ENCODE assay signal across 8 cellular contexts in genomic region chr15:90869601-90870353, GRCh38. TPM values are rescaled to one million over a fixed set of nuclear protein-coding genes. Genes with fewer than 3 reads are reported as not detected.
A peak's percentile ranks its signal among the peaks of the same experiment; 100 is the strongest.
DNase-seq lines count a peak whose midpoint lies in the region; ATAC-seq and TF ChIP-seq lines count a peak whose summit lies in the region.

No MANE protein-coding gene starts in this region.

- no peaks in the 10 kb centered on the region for H3K9me3 Mint-ChIP-seq in CD4-positive, alpha-beta T cell
- no peaks in the 10 kb centered on the region for H3K9me3 Mint-ChIP-seq in memory B cell
- no peaks in the 10 kb centered on the region for H3K9me3 Mint-ChIP-seq in stimulated activated naive CD8-positive, alpha-beta T cell treated with anti-CD3 and anti-CD28 coated beads, Interleukin-15, Interleukin-2, amounts not matched to agents 100 ng/mL and 50 ng/mL, for 24 hours

- CTCF ChIA-PET in CD4-positive, alpha-beta T cell (lab: Charles Lee), result interaction anchor here (0.9 kb wide), 2 partner anchors 16 to 152 kb away, joined by 3 read pairs; no protein-coding TSS in a partner anchor

- peaks cover 17% of the 10 kb centered on the region for H3K36me3 Mint-ChIP-seq in CD4-positive, alpha-beta T cell (ENCODE audit: low read depth)
- H3K36me3 Mint-ChIP-seq in memory B cell, result no peaks in the 10 kb centered on the region
- H3K36me3 Mint-ChIP-seq in stimulated activated naive CD8-positive, alpha-beta T cell treated with anti-CD3 and anti-CD28 coated beads, Interleukin-15, Interleukin-2, amounts not matched to agents 100 ng/mL and 50 ng/mL, for 24 hours (ENCODE audit: low read depth), result peaks cover 19% of the 10 kb centered on the region

- H3K27me3 Mint-ChIP-seq in CD4-positive, alpha-beta T cell, result no peaks in the 10 kb centered on the region
- H3K27me3 Mint-ChIP-seq in memory B cell, result no peaks in the 10 kb centered on the region
- H3K27me3 Mint-ChIP-seq in stimulated activated naive CD8-positive, alpha-beta T cell treated with anti-CD3 and anti-CD28 coated beads, Interleukin-15, Interleukin-2, amounts not matched to agents 100 ng/mL and 50 ng/mL, for 24 hours, result no peaks in the 10 kb centered on the region

- DNase-seq in CD4-positive, alpha-beta T cell, result peak in 3 of 10 experiments; percentile 17 to 38 (median 24)
- DNase-seq in T-helper 22 cell (ENCODE audit: low read depth), result peak; percentile 45
- peak; percentile 41 for DNase-seq in effector CD4-positive, alpha-beta T cell
- DNase-seq in memory B cell (ENCODE audit: low spot score in 2 of 2), result no peak
- DNase-seq in NCI-H128 (lab: John Stamatoyannopoulos, UW; ENCODE audit: unreplicated experiment), result no peak

- TF ChIP-seq CTCF in CD4-positive, alpha-beta T cell (IDR thresholded peaks at IDR 0.05), result no peak

- no peaks in the 10 kb centered on the region for H3K9me3 ChIP-seq in CD4-positive, alpha-beta T cell (ENCODE audit: control insufficient read depth, low read length)

- intact Hi-C loops in CD4-positive, alpha-beta T cell (cut with DNase I, micrococcal nuclease), result loop anchor here (2.0 to 10.0 kb wide), 7 partner anchors 13 to 155 kb away; partner anchors contain the start of genes BLM (in 2 of the 2) and HDDC3 (in 1 of the 2)

- H3K4me3 Mint-ChIP-seq in CD4-positive, alpha-beta T cell, result peak overlapping the region; percentile 98
- peak overlapping the region; percentile 88 for H3K4me3 Mint-ChIP-seq in memory B cell
- H3K4me3 Mint-ChIP-seq in stimulated activated naive CD8-positive, alpha-beta T cell treated with anti-CD3 and anti-CD28 coated beads, Interleukin-15, Interleukin-2, amounts not matched to agents 100 ng/mL and 50 ng/mL, for 24 hours, result peak overlapping the region; percentile 93

- peak; percentile 32 for ATAC-seq in CD4-positive, alpha-beta T cell (ENCODE audit: poor library complexity)
- peak; percentile 36 for ATAC-seq in memory B cell (ENCODE audit: low read depth)
- ATAC-seq in HG02938 (IDR thresholded peaks at IDR 0.05; ENCODE audit: unreplicated experiment), result no peak

- H3K27me3 ChIP-seq in CD4-positive, alpha-beta T cell (ENCODE audit: control insufficient read depth, insufficient read depth, low read length), result no peaks in the 10 kb centered on the region

- peak overlapping the region; percentile 89 for H3K27ac Mint-ChIP-seq in CD4-positive, alpha-beta T cell
- peak overlapping the region; percentile 86 for H3K27ac Mint-ChIP-seq in memory B cell
- H3K27ac Mint-ChIP-seq in stimulated activated naive CD8-positive, alpha-beta T cell treated with anti-CD3 and anti-CD28 coated beads, Interleukin-15, Interleukin-2, amounts not matched to agents 100 ng/mL and 50 ng/mL, for 24 hours, result peak overlapping the region; percentile 96

- H3K4me1 Mint-ChIP-seq in CD4-positive, alpha-beta T cell (ENCODE audit: low read depth), result peaks cover 41% of the 10 kb centered on the region
- peaks cover 27% of the 10 kb centered on the region for H3K4me1 Mint-ChIP-seq in memory B cell
- H3K4me1 Mint-ChIP-seq in stimulated activated naive CD8-positive, alpha-beta T cell treated with anti-CD3 and anti-CD28 coated beads, Interleukin-15, Interleukin-2, amounts not matched to agents 100 ng/mL and 50 ng/mL, for 24 hours (ENCODE audit: low read depth), result peaks cover 57% of the 10 kb centered on the region

- peak; percentile 42; the same call in 1 of the 2 replicates for TF ChIP-seq EP300 in Ishikawa (IDR thresholded peaks at IDR 0.05; ENCODE audit: borderline replicate concordance)

- TF ChIP-seq RAD21 in Ishikawa (IDR thresholded peaks at IDR 0.05; ENCODE audit: low read depth), result 0 out of 2 replicates have a peak, but pooled peaks have one; percentile 12

- POLR2A ChIA-PET in CD4-positive, alpha-beta T cell (lab: Charles Lee), result interaction anchor here (1.9 to 2.2 kb wide), 3 partner anchors 11 to 153 kb away, joined by 6 to 16 read pairs (median 7); partner anchors contain the start of gene BLM

- peak overlapping the region; percentile 25 for H3K27ac ChIP-seq in CD4-positive, alpha-beta T cell (ENCODE audit: low read depth, low read length)

TF ChIP-seq in Ishikawa, 13 proteins besides CTCF, POLR2A, EP300 and RAD21:
- peak; percentile 41 for TF ChIP-seq NFIC (IDR thresholded peaks at IDR 0.05)
- TF ChIP-seq, protein P1, sequence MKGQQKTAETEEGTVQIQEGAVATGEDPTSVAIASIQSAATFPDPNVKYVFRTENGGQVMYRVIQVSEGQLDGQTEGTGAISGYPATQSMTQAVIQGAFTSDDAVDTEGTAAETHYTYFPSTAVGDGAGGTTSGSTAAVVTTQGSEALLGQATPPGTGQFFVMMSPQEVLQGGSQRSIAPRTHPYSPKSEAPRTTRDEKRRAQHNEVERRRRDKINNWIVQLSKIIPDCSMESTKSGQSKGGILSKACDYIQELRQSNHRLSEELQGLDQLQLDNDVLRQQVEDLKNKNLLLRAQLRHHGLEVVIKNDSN (IDR thresholded peaks at IDR 0.05), result no peak
- TF ChIP-seq CREB1 (IDR thresholded peaks at IDR 0.05; ENCODE audit: low read depth), result no peak
- no peak; the same call in 1 of the 2 replicates for TF ChIP-seq TAF1 (IDR thresholded peaks at IDR 0.05; ENCODE audit: low read depth)
- no peak for TF ChIP-seq YY1 (IDR thresholded peaks at IDR 0.05; ENCODE audit: low read depth)
- TF ChIP-seq, protein P2, sequence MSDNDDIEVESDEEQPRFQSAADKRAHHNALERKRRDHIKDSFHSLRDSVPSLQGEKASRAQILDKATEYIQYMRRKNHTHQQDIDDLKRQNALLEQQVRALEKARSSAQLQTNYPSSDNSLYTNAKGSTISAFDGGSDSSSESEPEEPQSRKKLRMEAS (IDR thresholded peaks at IDR 0.05), result peak; percentile 52; the same call in 1 of the 2 replicates
- no peak for TF ChIP-seq CEBPB (IDR thresholded peaks at IDR 0.05)
- no peak; the same call in 1 of the 2 replicates for TF ChIP-seq TCF12 (IDR thresholded peaks at IDR 0.05; ENCODE audit: low read depth)
- TF ChIP-seq, protein P3, sequence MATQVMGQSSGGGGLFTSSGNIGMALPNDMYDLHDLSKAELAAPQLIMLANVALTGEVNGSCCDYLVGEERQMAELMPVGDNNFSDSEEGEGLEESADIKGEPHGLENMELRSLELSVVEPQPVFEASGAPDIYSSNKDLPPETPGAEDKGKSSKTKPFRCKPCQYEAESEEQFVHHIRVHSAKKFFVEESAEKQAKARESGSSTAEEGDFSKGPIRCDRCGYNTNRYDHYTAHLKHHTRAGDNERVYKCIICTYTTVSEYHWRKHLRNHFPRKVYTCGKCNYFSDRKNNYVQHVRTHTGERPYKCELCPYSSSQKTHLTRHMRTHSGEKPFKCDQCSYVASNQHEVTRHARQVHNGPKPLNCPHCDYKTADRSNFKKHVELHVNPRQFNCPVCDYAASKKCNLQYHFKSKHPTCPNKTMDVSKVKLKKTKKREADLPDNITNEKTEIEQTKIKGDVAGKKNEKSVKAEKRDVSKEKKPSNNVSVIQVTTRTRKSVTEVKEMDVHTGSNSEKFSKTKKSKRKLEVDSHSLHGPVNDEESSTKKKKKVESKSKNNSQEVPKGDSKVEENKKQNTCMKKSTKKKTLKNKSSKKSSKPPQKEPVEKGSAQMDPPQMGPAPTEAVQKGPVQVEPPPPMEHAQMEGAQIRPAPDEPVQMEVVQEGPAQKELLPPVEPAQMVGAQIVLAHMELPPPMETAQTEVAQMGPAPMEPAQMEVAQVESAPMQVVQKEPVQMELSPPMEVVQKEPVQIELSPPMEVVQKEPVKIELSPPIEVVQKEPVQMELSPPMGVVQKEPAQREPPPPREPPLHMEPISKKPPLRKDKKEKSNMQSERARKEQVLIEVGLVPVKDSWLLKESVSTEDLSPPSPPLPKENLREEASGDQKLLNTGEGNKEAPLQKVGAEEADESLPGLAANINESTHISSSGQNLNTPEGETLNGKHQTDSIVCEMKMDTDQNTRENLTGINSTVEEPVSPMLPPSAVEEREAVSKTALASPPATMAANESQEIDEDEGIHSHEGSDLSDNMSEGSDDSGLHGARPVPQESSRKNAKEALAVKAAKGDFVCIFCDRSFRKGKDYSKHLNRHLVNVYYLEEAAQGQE (IDR thresholded peaks at IDR 0.05; ENCODE audit: low read depth), result no peak
- peak; percentile 82 for TF ChIP-seq ZBTB7A (IDR thresholded peaks at IDR 0.05; ENCODE audit: low read depth)
- TF ChIP-seq FOXM1 (IDR thresholded peaks at IDR 0.05; ENCODE audit: borderline replicate concordance, low read depth), result no peak
- TF ChIP-seq EGR1 (IDR thresholded peaks at IDR 0.05), result no peak
- no peak for TF ChIP-seq TEAD4 (IDR thresholded peaks at IDR 0.05)

RNA-seq across cellular contexts. Expression of gene FURIN, which starts 1.4 kb away (rescaled TPM):
- total RNA-seq in CD4-positive, alpha-beta T cell, result 100 to 1,000 TPM in 1 of 2 experiments, 10 to 100 TPM in 1; 97.4 to 104 TPM

RNA-seq across cellular contexts. Expression of gene FES, which starts 14.5 kb away (rescaled TPM):
- 1 to 10 TPM; 3.0 to 5.5 TPM for total RNA-seq in CD4-positive, alpha-beta T cell

RNA-seq across cellular contexts. Expression of gene MAN2A2, which starts 33.3 kb away (rescaled TPM):
- total RNA-seq in CD4-positive, alpha-beta T cell, result 100 to 1,000 TPM; 125 to 128 TPM

Comparison
In these comparisons a context has a peak if more than half of its experiments do, and no peak if none do; other contexts are left out.
1. DNase-seq: peak in T-helper 22 cell (single experiment) and effector CD4-positive, alpha-beta T cell (single experiment); none in memory B cell (0 of 2) and NCI-H128 (single experiment).
2. Peak in every context shown above with its lines, with median percentiles within 50 percentile points of each other: H3K27ac Mint-ChIP-seq and H3K4me3 Mint-ChIP-seq.